In genomic region chr11:66001941-66002647, GRCh38 we compare ENCODE assay signal across 9 cellular contexts. TPM values are rescaled to one million over a fixed set of nuclear protein-coding genes. Genes with fewer than 3 reads are reported as not detected.
A peak's percentile ranks its signal among the peaks of the same experiment; 100 is the strongest.
DNase-seq lines count a peak whose midpoint lies in the region; ATAC-seq, FAIRE-seq and TF ChIP-seq lines count a peak whose summit lies in the region.
"Had no signal": no experiment of that assay in that cellular context is flagged by ENCODE, and none has a peak within 500 bp of the region (broad histone marks: within the 10 kb centered on the region; RNA-seq: fewer than 3 reads in every experiment).

A gene with protein sequence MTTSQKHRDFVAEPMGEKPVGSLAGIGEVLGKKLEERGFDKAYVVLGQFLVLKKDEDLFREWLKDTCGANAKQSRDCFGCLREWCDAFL (plus strand): TSS chr11:66002503. CDS start chr11:66003251, 748 bp downstream.
A gene with protein sequence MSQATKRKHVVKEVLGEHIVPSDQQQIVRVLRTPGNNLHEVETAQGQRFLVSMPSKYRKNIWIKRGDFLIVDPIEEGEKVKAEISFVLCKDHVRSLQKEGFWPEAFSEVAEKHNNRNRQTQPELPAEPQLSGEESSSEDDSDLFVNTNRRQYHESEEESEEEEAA (minus strand): TSS chr11:66002157. CDS start chr11:66000389, 1,768 bp downstream.

- H3K9me3 ChIP-seq in kidney (ENCODE audit: control insufficient read depth in 1 of 2, low read length in 2 of 2): no peaks in the 10 kb centered on the region

- peak within 1 kb of the TSS; percentile 81 to 99 for H3K9ac ChIP-seq in kidney (ENCODE audit: low read length in 2 of 2)

- peaks cover 32 to 39% of the 10 kb centered on the region in 2 donors for H3K36me3 ChIP-seq in kidney (ENCODE audit: control insufficient read depth in 1 of 2, insufficient read depth in 2 of 2, low read length in 2 of 2)

- peak within 1 kb of the TSS; percentile 95 to 99 for H3K27ac ChIP-seq in kidney (ENCODE audit: low read depth in 2 of 2, low read length in 2 of 2)

- TF ChIP-seq POLR2A in GM19193 (IDR thresholded peaks at IDR 0.05; ENCODE audit: extremely low read depth, insufficient read depth, insufficient read length): peak; percentile 83

- no peak for TF ChIP-seq CTCF in kidney (IDR thresholded peaks at IDR 0.05; ENCODE audit: borderline replicate concordance, extremely low read depth, insufficient read depth)

- DNase-seq in AG20443 (ENCODE audit: low spot score): peak; percentile 95
- peak; percentile 96 for DNase-seq in NCI-H510A (lab: John Stamatoyannopoulos, UW)
- DNase-seq in activated CD4-positive, CD25-positive, alpha-beta regulatory T cell treated with anti-CD3 and anti-CD28 coated beads, Interleukin-2, amount 50 U/mL, for 72 hours: peak; percentile 90
- peak; percentile 98 for DNase-seq in cerebellar cortex (ENCODE audit: low spot score)
- DNase-seq in kidney: peak; percentile 95
- peak; percentile 78 to 83 for DNase-seq in stimulated activated CD4-positive, alpha-beta T cell treated with anti-CD3 and anti-CD28 coated beads, Interleukin-15, amount 100 ng/mL, for 1 hour (ENCODE audit: low read depth in 1 of 2, low spot score in 1 of 2)

- peak; percentile 61 for ATAC-seq in HG03439 (IDR thresholded peaks at IDR 0.05; ENCODE audit: unreplicated experiment)

- intact Hi-C loops in kidney (cut with DNase I): no loop called here

- no peak for FAIRE-seq in kidney (lab: Jason Lieb, UNC)
- FAIRE-seq: colon had no signal

- H3K4me3 ChIP-seq in kidney (ENCODE audit: low read length in 2 of 2): peak within 1 kb of the TSS; percentile 97 to 100

- H3K4me1 ChIP-seq in kidney (ENCODE audit: control insufficient read depth in 1 of 2, insufficient read depth in 1 of 2, low read depth in 1 of 2, low read length in 2 of 2): peaks cover 0 to 10% of the 10 kb centered on the region in 2 donors

RNA-seq across cellular contexts. Expression of the first gene that starts in this region (rescaled TPM):
- total RNA-seq in kidney: 181 TPM
- polyA plus RNA-seq in kidney (ENCODE audit: insufficient read depth, low read depth, low replicate concordance): 186 TPM

RNA-seq across cellular contexts. Expression of the second gene that starts in this region (rescaled TPM):
- 37.5 TPM for total RNA-seq in kidney
- 17.7 TPM for polyA plus RNA-seq in kidney (ENCODE audit: insufficient read depth, low read depth, low replicate concordance)

Comparison
In these comparisons a context has a peak if more than half of its experiments do, and no peak if none do; other contexts are left out.
1. Peak in every context shown above with its lines: DNase-seq, ATAC-seq, H3K4me3 ChIP-seq and H3K27ac ChIP-seq.